Comparison of ENCODE assay signal across 1 cellular context in genomic region chr2:53970898-53971681, GRCh38.
TF ChIP-seq lines count a peak whose summit lies in the region.

Gene PSME4 (minus strand): TSS chr2:53970993. CDS start chr2:53970784, 209 bp downstream.

TF ChIP-seq in HepG2, 621 proteins besides CTCF, POLR2A, EP300 and RAD21 (continued from another document and continues in another):
- no peak for TF ChIP-seq ZNF530 (CRISPR knock-in tag; IDR thresholded peaks at IDR 0.05; ENCODE audit: low read depth)
- peak; percentile 79; the same call in 1 of the 2 replicates for TF ChIP-seq TOPORS (CRISPR knock-in tag; IDR thresholded peaks at IDR 0.05)
- peak in 1 of 2 experiments; percentile 96; a peak in 2 of 4 replicates for TF ChIP-seq KLF16 (CRISPR knock-in tag; IDR thresholded peaks at IDR 0.05)
- TF ChIP-seq ZNF770 (CRISPR knock-in tag; IDR thresholded peaks at IDR 0.05): peak; percentile 60
- no peak for TF ChIP-seq ZNF180 (CRISPR knock-in tag; IDR thresholded peaks at IDR 0.05; ENCODE audit: borderline replicate concordance, low read depth)
- TF ChIP-seq ZGPAT (CRISPR knock-in tag; IDR thresholded peaks at IDR 0.05): peak; percentile 94
- no peak for TF ChIP-seq DMTF1 (CRISPR knock-in tag; IDR thresholded peaks at IDR 0.05)
- peak; percentile 59 for TF ChIP-seq PRDM15 (CRISPR knock-in tag; IDR thresholded peaks at IDR 0.05)
- TF ChIP-seq REST (IDR thresholded peaks at IDR 0.05; ENCODE audit: borderline replicate concordance in 1 of 2, low read depth in 1 of 2, low read length in 2 of 2): peak in 1 of 2 experiments; percentile 49; a peak in 1 of 4 replicates
- peak; percentile 44 to 78; a peak in 3 of 4 replicates for TF ChIP-seq HMGXB4 (CRISPR knock-in tag; IDR thresholded peaks at IDR 0.05; ENCODE audit: borderline replicate concordance in 1 of 2, low read depth in 1 of 2)
- no peak for TF ChIP-seq LRRFIP1 (CRISPR knock-in tag; conservative IDR thresholded peaks at IDR 0.05)
- TF ChIP-seq SOX5 (CRISPR knock-in tag; IDR thresholded peaks at IDR 0.05; ENCODE audit: borderline replicate concordance): peak; percentile 82
- no peak for TF ChIP-seq PHB2 (IDR thresholded peaks at IDR 0.05; ENCODE audit: partially characterized antibody)
- peak; percentile 53; the same call in 1 of the 2 replicates for TF ChIP-seq ZNF75D (CRISPR knock-in tag; IDR thresholded peaks at IDR 0.05; ENCODE audit: borderline replicate concordance)
- no peak for TF ChIP-seq EHMT2 (IDR thresholded peaks at IDR 0.05; ENCODE audit: borderline replicate concordance, low read depth, low read length)
- TF ChIP-seq BRD4 (CRISPR knock-in tag; IDR thresholded peaks at IDR 0.05): peak; percentile 87; the same call in 1 of the 2 replicates
- no peak for TF ChIP-seq ZNF207 (IDR thresholded peaks at IDR 0.05; ENCODE audit: borderline replicate concordance)
- peak; percentile 77 for TF ChIP-seq ZNF704 (CRISPR knock-in tag; IDR thresholded peaks at IDR 0.05; ENCODE audit: borderline replicate concordance)
- peak; percentile 85 for TF ChIP-seq UBTF (CRISPR knock-in tag; IDR thresholded peaks at IDR 0.05)
- 0 out of 2 replicates have a peak, but pooled peaks have one; percentile 6 for TF ChIP-seq ELF3 (CRISPR knock-in tag; IDR thresholded peaks at IDR 0.05)
- peak; percentile 3; the same call in 1 of the 2 replicates for TF ChIP-seq HNF4G (IDR thresholded peaks at IDR 0.05; ENCODE audit: borderline replicate concordance, low read depth, low read length)
- peak; percentile 69; the same call in 1 of the 2 replicates for TF ChIP-seq HNF4G (CRISPR knock-in tag; IDR thresholded peaks at IDR 0.05; ENCODE audit: borderline replicate concordance, low read depth)
- TF ChIP-seq E2F5 (CRISPR knock-in tag; conservative IDR thresholded peaks at IDR 0.05): peak; percentile 17; the same call in 1 of the 2 replicates
- TF ChIP-seq ZNF776 (CRISPR knock-in tag; IDR thresholded peaks at IDR 0.05): no peak; the same call in 1 of the 2 replicates
- no peak for TF ChIP-seq KDM1A (CRISPR knock-in tag; IDR thresholded peaks at IDR 0.05)
- TF ChIP-seq ZNF414 (CRISPR knock-in tag; IDR thresholded peaks at IDR 0.05): peak; percentile 81; the same call in 1 of the 2 replicates
- TF ChIP-seq SIN3B (IDR thresholded peaks at IDR 0.05; ENCODE audit: low read length): no peak
- TF ChIP-seq ZNF160 (CRISPR knock-in tag; IDR thresholded peaks at IDR 0.05): no peak; the same call in 1 of the 2 replicates
- TF ChIP-seq SIX4 (CRISPR knock-in tag; IDR thresholded peaks at IDR 0.05): no peak
